Comparison of ENCODE assay signal across 12 cellular contexts in genomic region chr6:158879180-158879579, GRCh38.
DNase-seq lines count a peak whose midpoint lies in the region; ATAC-seq and TF ChIP-seq lines count a peak whose summit lies in the region.
"Had no signal": no experiment of that assay in that cellular context is flagged by ENCODE, and none has a peak within 500 bp of the region (broad histone marks: within the 10 kb centered on the region; RNA-seq: fewer than 3 reads in every experiment).

No MANE protein-coding gene starts in this region.

- DNase-seq in activated T-cell treated with anti-CD3 and anti-CD28 coated beads for 48 hours (ENCODE audit: low read depth) = peak; percentile 60
- no peak for DNase-seq in activated T-cell treated with anti-CD3 and anti-CD28 coated beads, Interleukin-2, amount 50 U/mL, for 1 hour
- peak; percentile 91 for DNase-seq in activated CD4-positive, alpha-beta memory T cell treated with anti-CD3 and anti-CD28 coated beads for 36 hours
- DNase-seq in fibroblast of villous mesenchyme (ENCODE audit: low read depth) = peak; percentile 75
- no peak for DNase-seq in right cardiac atrium
- DNase-seq: IMR-90, NCI-H2171, SHP77 treated with DMSO at 0.1 percent for 48 hours had no signal

- ATAC-seq in stimulated activated memory B cell treated with anti-CD40 and anti-IgM and Interleukin-4, amounts not matched to agents 10 μg/mL and 1 μg/mL and 100 μg/mL, for 72 hours = peak; percentile 57
- no peak for ATAC-seq in GM18867 (IDR thresholded peaks at IDR 0.05; ENCODE audit: unreplicated experiment)
- no peak for ATAC-seq in GM19395 (IDR thresholded peaks at IDR 0.05; ENCODE audit: unreplicated experiment)
- ATAC-seq in right cardiac atrium = no peak

- peak overlapping the region; percentile 35 for H3K27ac Mint-ChIP-seq in activated CD4-positive, alpha-beta memory T cell treated with anti-CD3 and anti-CD28 coated beads for 36 hours
- peak overlapping the region; percentile 41 for H3K27ac Mint-ChIP-seq in stimulated activated memory B cell treated with anti-CD40 and anti-IgM and Interleukin-4, amounts not matched to agents 10 μg/mL and 1 μg/mL and 100 μg/mL, for 72 hours

- H3K27me3 Mint-ChIP-seq in activated CD4-positive, alpha-beta memory T cell treated with anti-CD3 and anti-CD28 coated beads for 36 hours = peaks cover 1% of the 10 kb centered on the region
- H3K27me3 Mint-ChIP-seq in stimulated activated memory B cell treated with anti-CD40 and anti-IgM and Interleukin-4, amounts not matched to agents 10 μg/mL and 1 μg/mL and 100 μg/mL, for 72 hours = no peaks in the 10 kb centered on the region

- no peaks in the 10 kb centered on the region for H3K27me3 ChIP-seq in right cardiac atrium (ENCODE audit: control insufficient read depth, insufficient read depth)

- POLR2A ChIA-PET in activated CD4-positive, alpha-beta memory T cell treated with anti-CD3 and anti-CD28 coated beads for 36 hours (lab: Charles Lee) = interaction anchor here (0.5 to 1.7 kb wide), 5 partner anchors 10 to 63 kb away, joined by 3 to 23 read pairs (median 4); partner anchors contain the start of gene EZR

- 89% methylated on average over 5 of the region's 5 CpGs for WGBS in right cardiac atrium

- peaks cover 22% of the 10 kb centered on the region for H3K4me1 Mint-ChIP-seq in activated CD4-positive, alpha-beta memory T cell treated with anti-CD3 and anti-CD28 coated beads for 36 hours (ENCODE audit: low read depth)
- peaks cover 9% of the 10 kb centered on the region for H3K4me1 Mint-ChIP-seq in stimulated activated memory B cell treated with anti-CD40 and anti-IgM and Interleukin-4, amounts not matched to agents 10 μg/mL and 1 μg/mL and 100 μg/mL, for 72 hours

- TF ChIP-seq CTCF in fibroblast of villous mesenchyme (IDR thresholded peaks at IDR 0.05; ENCODE audit: insufficient read depth, low read depth, low read length) = no peak

- peaks cover 9% of the 10 kb centered on the region for H3K36me3 Mint-ChIP-seq in activated CD4-positive, alpha-beta memory T cell treated with anti-CD3 and anti-CD28 coated beads for 36 hours
- H3K36me3 Mint-ChIP-seq in stimulated activated memory B cell treated with anti-CD40 and anti-IgM and Interleukin-4, amounts not matched to agents 10 μg/mL and 1 μg/mL and 100 μg/mL, for 72 hours = peaks cover 6% of the 10 kb centered on the region

- H3K4me3 ChIP-seq in fibroblast of villous mesenchyme (ENCODE audit: low read depth, low read length) (no peak overlapping the region), right cardiac atrium (ENCODE audit: low read length) (no peak overlapping the region)

- H3K9me3 Mint-ChIP-seq in activated CD4-positive, alpha-beta memory T cell treated with anti-CD3 and anti-CD28 coated beads for 36 hours = peaks cover 17% of the 10 kb centered on the region
- H3K9me3 Mint-ChIP-seq in stimulated activated memory B cell treated with anti-CD40 and anti-IgM and Interleukin-4, amounts not matched to agents 10 μg/mL and 1 μg/mL and 100 μg/mL, for 72 hours = peaks cover 7% of the 10 kb centered on the region

- no peak overlapping the region for H3K4me3 Mint-ChIP-seq in activated CD4-positive, alpha-beta memory T cell treated with anti-CD3 and anti-CD28 coated beads for 36 hours
- H3K4me3 Mint-ChIP-seq in stimulated activated memory B cell treated with anti-CD40 and anti-IgM and Interleukin-4, amounts not matched to agents 10 μg/mL and 1 μg/mL and 100 μg/mL, for 72 hours = no peak overlapping the region

- H3K27ac ChIP-seq in right cardiac atrium (ENCODE audit: low read length) = no peak overlapping the region
- H3K27ac ChIP-seq: neutrophil had no signal

- CTCF ChIA-PET in activated CD4-positive, alpha-beta memory T cell treated with anti-CD3 and anti-CD28 coated beads for 36 hours (lab: Charles Lee) = interaction anchor here (0.7 to 1.2 kb wide), 2 partner anchors 90 to 255 kb away, joined by 3 to 4 read pairs; no protein-coding TSS in a partner anchor

- no peaks in the 10 kb centered on the region for H3K9me3 ChIP-seq in right cardiac atrium (ENCODE audit: control insufficient read depth, low read length)
- H3K9me3 ChIP-seq: neutrophil had no signal

- intact Hi-C loops in activated CD4-positive, alpha-beta memory T cell treated with anti-CD3 and anti-CD28 coated beads for 36 hours (cut with micrococcal nuclease) = loop anchor here (1.0 to 2.0 kb wide), 4 partner anchors 9 to 64 kb away; no protein-coding TSS in a partner anchor
- intact Hi-C loops in right cardiac atrium (cut with DNase I) = no loop called here

- no peaks in the 10 kb centered on the region for H3K4me1 ChIP-seq in right cardiac atrium (ENCODE audit: control insufficient read depth, insufficient read depth, low read length)

Comparison
In these comparisons a context has a peak if more than half of its experiments do, and no peak if none do; other contexts are left out.
1. DNase-seq: peak in activated T-cell treated with anti-CD3 and anti-CD28 coated beads for 48 hours (single experiment), activated CD4-positive, alpha-beta memory T cell treated with anti-CD3 and anti-CD28 coated beads for 36 hours (single experiment) and fibroblast of villous mesenchyme (single experiment); none in activated T-cell treated with anti-CD3 and anti-CD28 coated beads, Interleukin-2, amount 50 U/mL, for 1 hour (single experiment) and right cardiac atrium (0 of 3).